ENCODE assay signal across 8 cellular contexts in genomic region chr17:38868095-38868967, GRCh38. TPM values are rescaled to one million over a fixed set of nuclear protein-coding genes. Genes with fewer than 3 reads are reported as not detected.
A peak's percentile ranks its signal among the peaks of the same experiment; 100 is the strongest.
DNase-seq lines count a peak whose midpoint lies in the region; ATAC-seq and TF ChIP-seq lines count a peak whose summit lies in the region.

No MANE protein-coding gene starts in this region.

- no peaks in the 10 kb centered on the region for H3K36me3 Mint-ChIP-seq in T-cell
- H3K36me3 Mint-ChIP-seq in nephron progenitor cell (ENCODE audit: low read depth) = no peaks in the 10 kb centered on the region

- H3K4me1 Mint-ChIP-seq in T-cell = peaks cover 36 to 49% (median 43%) of the 10 kb centered on the region in 3 donors
- H3K4me1 Mint-ChIP-seq in nephron progenitor cell = peaks cover 31% of the 10 kb centered on the region

- POLR2A ChIA-PET in BJ (lab: Charles Lee) = interaction anchor here (0.7 to 1.1 kb wide), 2 partner anchors 15 to 90 kb away, joined by 6 to 16 read pairs; partner anchors contain the start of gene RPL23
- POLR2A ChIA-PET in T-cell (lab: Charles Lee) = interaction anchor here in 1 of 2 donors (3.4 kb wide), 1 partner anchor 15 kb away, joined by 26 read pairs; the partner anchor contains the start of gene RPL23

- H3K4me3 ChIP-seq in BJ (ENCODE audit: low read depth, low read length) = peak overlapping the region; percentile 97
- H3K4me3 ChIP-seq in H7 (ENCODE audit: insufficient read depth, low read depth, low read length) = peak overlapping the region; percentile 99
- H3K4me3 ChIP-seq in esophagus squamous epithelium = peak overlapping the region; percentile 79 to 98 (median 87)

- no peaks in the 10 kb centered on the region for H3K9me3 ChIP-seq in esophagus squamous epithelium

- H3K36me3 ChIP-seq in BJ (ENCODE audit: control insufficient read depth, insufficient read depth, low read length) (peaks cover 4% of the 10 kb centered on the region), H7 (replicated peaks; ENCODE audit: control insufficient read depth, insufficient read depth, low read length) (0 out of 2 replicates have a peak, but pooled peaks cover 2% of the 10 kb centered on the region), esophagus squamous epithelium (no peaks in the 10 kb centered on the region)

- ATAC-seq in T-cell (replicated peaks in 1 of 4) (no peak), HG03520 (IDR thresholded peaks at IDR 0.05; ENCODE audit: unreplicated experiment) (no peak), GM21737 (IDR thresholded peaks at IDR 0.05; ENCODE audit: unreplicated experiment) (no peak)

- WGBS in esophagus squamous epithelium, 2 donors = 23 to 32% methylated on average over 24 to 25 of the region's 25 CpGs

- peak overlapping the region; percentile 93 to 99 (median 98) for H3K4me3 Mint-ChIP-seq in T-cell
- H3K4me3 Mint-ChIP-seq in nephron progenitor cell = peak overlapping the region; percentile 98

- H3K27ac ChIP-seq in esophagus squamous epithelium = peak overlapping the region; percentile 97 to 99 (median 98)

- TF ChIP-seq CTCF in BJ (IDR thresholded peaks at IDR 0.05; ENCODE audit: insufficient read depth, low read depth, low read length) (no peak), esophagus squamous epithelium (IDR thresholded peaks at IDR 0.05) (no peak), nephron progenitor cell (IDR thresholded peaks at IDR 0.05) (no peak)

- H3K9me3 Mint-ChIP-seq in T-cell (no peaks in the 10 kb centered on the region), nephron progenitor cell (no peaks in the 10 kb centered on the region)

- no peak for TF ChIP-seq POLR2A in esophagus squamous epithelium (IDR thresholded peaks at IDR 0.05)

- CTCF ChIA-PET in BJ (lab: Yijun Ruan, JAX) (interaction anchor here (0.5 to 1.6 kb wide), 4 partner anchors 12 to 134 kb away, joined by 3 to 4 read pairs (median 4); no protein-coding TSS in a partner anchor), T-cell (lab: Charles Lee) (interaction anchor here (0.5 to 3.2 kb wide), 11 partner anchors 14 to 733 kb away, joined by 3 to 35 read pairs (median 5); partner anchors contain the start of gene RPL23 (in 1 of the 2))

- peaks cover 34 to 52% (median 37%) of the 10 kb centered on the region in 3 donors for H3K4me1 ChIP-seq in esophagus squamous epithelium

- DNase-seq in BJ (ENCODE audit: low read depth) (no peak), H7 (peak; percentile 45), T-cell (no peak), esophagus squamous epithelium (lab: John Stamatoyannopoulos, UW) (no peak), nephron progenitor cell (peak; percentile 60), middle frontal gyrus (ENCODE audit: extremely low spot score, low spot score) (no peak)

- H3K27me3 Mint-ChIP-seq in T-cell (peaks cover 0 to 1% of the 10 kb centered on the region in 2 donors), nephron progenitor cell (ENCODE audit: low read depth, poor library complexity) (peaks cover 22% of the 10 kb centered on the region)

- H3K27me3 ChIP-seq in BJ (ENCODE audit: control insufficient read depth, insufficient read depth, low read length) (no peaks in the 10 kb centered on the region), H7 (ENCODE audit: control insufficient read depth, insufficient read depth, low read length) (no peaks in the 10 kb centered on the region), esophagus squamous epithelium (no peaks in the 10 kb centered on the region)

- intact Hi-C loops in esophagus squamous epithelium (cut with DNase I) = no loop called here

- H3K27ac Mint-ChIP-seq in T-cell = peak overlapping the region; percentile 95 to 96
- H3K27ac Mint-ChIP-seq in nephron progenitor cell = peak overlapping the region; percentile 100

RNA-seq across cellular contexts. Expression of gene LASP1, which starts 1.5 kb away (rescaled TPM):
- polyA plus RNA-seq in BJ (2011; rRNA removed) = 254 and 321 TPM in 2 replicates
- 251 and 287 TPM in 2 replicates for polyA minus RNA-seq in BJ (2011; rRNA and poly(A)+ RNA removed)
- total RNA-seq in H7 (2014; rRNA removed; shearing (Covaris generic)) = 122 and 149 TPM in 2 replicates
- total RNA-seq in T-cell (100 to 1,000 TPM in 4 of 5 donors, 10 to 100 TPM in 1; 97.2 to 157 (median 122) TPM), esophagus squamous epithelium (10 to 100 TPM; 44.3 to 66.0 (median 51.9) TPM)

RNA-seq across cellular contexts. Expression of gene RPL23, which starts 14.8 kb away (rescaled TPM):
- polyA plus RNA-seq in BJ (2011; rRNA removed) = 1,440 and 2,342 TPM in 2 replicates
- polyA minus RNA-seq in BJ (2011; rRNA and poly(A)+ RNA removed) = 176 and 213 TPM in 2 replicates
- 1,201 and 1,441 TPM in 2 replicates for total RNA-seq in H7 (2014; rRNA removed; shearing (Covaris generic))
- 1,000 to 10,000 TPM; 1,638 to 2,124 (median 1,743) TPM for total RNA-seq in T-cell
- total RNA-seq in esophagus squamous epithelium = 1,000 to 10,000 TPM in 3 of 4 donors, 100 to 1,000 TPM in 1; 998 to 2,109 (median 1,205) TPM

RNA-seq across cellular contexts. Expression of gene CWC25, which starts 43.2 kb away (rescaled TPM):
- polyA plus RNA-seq in BJ (2011; rRNA removed) = 14.1 and 14.5 TPM in 2 replicates
- polyA minus RNA-seq in BJ (2011; rRNA and poly(A)+ RNA removed) = 4.6 and 5.5 TPM in 2 replicates
- total RNA-seq in H7 (2014; rRNA removed; shearing (Covaris generic)) = 8.2 and 9.6 TPM in 2 replicates
- total RNA-seq in T-cell (10 to 100 TPM; 31.5 to 45.8 (median 44.3) TPM), esophagus squamous epithelium (10 to 100 TPM in 3 of 4 donors, 1 to 10 TPM in 1; 9.4 to 25.9 (median 16.8) TPM)

Comparison
In these comparisons a context has a peak if more than half of its experiments do, and no peak if none do; other contexts are left out.
1. DNase-seq: peak in H7 (single experiment) and nephron progenitor cell (single experiment); none in BJ (single experiment), T-cell (0 of 34), esophagus squamous epithelium (single experiment) and middle frontal gyrus (single experiment).
2. Peak in every context shown above with its lines, with median percentiles within 50 percentile points of each other: H3K4me3 ChIP-seq.